ENCODE assay signal across 15 cellular contexts in the genomic region with DNA sequence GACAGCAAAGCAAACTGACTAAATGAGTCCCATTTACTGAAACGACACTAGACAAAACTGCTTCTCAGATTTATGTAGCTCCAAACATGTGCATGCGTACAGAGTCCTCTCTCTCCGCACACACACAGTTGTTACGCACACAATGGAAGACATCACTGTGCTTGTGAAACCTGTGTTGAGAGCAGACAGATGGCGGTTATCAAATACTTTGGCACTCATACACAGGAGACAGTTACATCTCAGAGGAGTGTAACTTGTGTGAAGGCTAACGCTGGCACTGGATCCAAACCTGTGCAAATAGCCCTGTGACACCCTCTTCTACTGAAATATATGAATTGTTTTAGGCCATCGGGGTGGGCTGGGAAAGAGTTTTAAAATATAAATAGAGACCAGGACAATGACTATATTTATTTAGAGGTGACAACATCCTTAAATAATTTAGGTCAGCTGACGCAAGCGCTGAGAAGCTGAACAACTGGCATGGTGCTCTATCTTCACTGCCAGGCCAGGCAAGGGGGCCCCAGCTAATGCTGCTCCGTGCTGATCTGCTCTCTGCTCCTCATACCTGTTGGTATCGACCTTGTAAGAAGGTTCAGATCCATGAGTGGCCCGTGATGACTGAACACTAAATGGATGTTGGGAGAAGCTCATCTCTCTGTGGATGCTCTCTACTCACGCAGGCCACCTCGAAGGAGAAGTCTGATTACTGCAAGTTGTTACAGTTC.
DNase-seq lines count a peak whose midpoint lies in the region; ATAC-seq, FAIRE-seq and TF ChIP-seq lines count a peak whose summit lies in the region.
"Had no signal": no experiment of that assay in that cellular context is flagged by ENCODE, and none has a peak within 500 bp of the region (broad histone marks: within the 10 kb centered on the region; RNA-seq: fewer than 3 reads in every experiment).

No MANE protein-coding gene starts in this region.

- H3K79me2 ChIP-seq in HCT116 (ENCODE audit: insufficient read depth, low read length): no peaks in the 10 kb centered on the region

- H3K9me3 ChIP-seq in HCT116 (ENCODE audit: control insufficient read depth in 1 of 2, insufficient read depth in 1 of 2, low read depth in 1 of 2, low read length in 2 of 2) (no peaks in the 10 kb centered on the region), pancreas (no peaks in the 10 kb centered on the region)
- H3K9me3 ChIP-seq: BE2C, esophagus squamous epithelium had no signal

- POLR2A ChIA-PET in HCT116 (lab: Charles Lee): interaction anchor here (1.1 kb wide), 1 partner anchor 45 kb away, joined by 3 read pairs; no protein-coding TSS in a partner anchor

- WGBS in pancreas, 2 donors: 68 to 73% methylated on average over 14 of the region's 14 CpGs

- H3K36me3 ChIP-seq in HCT116 (ENCODE audit: control insufficient read depth in 1 of 2, insufficient read depth in 2 of 2, low read length in 2 of 2) (no peaks in the 10 kb centered on the region), pancreas (no peaks in the 10 kb centered on the region)
- H3K36me3 ChIP-seq: BE2C, esophagus squamous epithelium had no signal

- TF ChIP-seq CTCF in HCT116 (IDR thresholded peaks at IDR 0.05 in 2 of 3, conservative IDR thresholded peaks at IDR 0.05 in 1 of 3; ENCODE audit: borderline replicate concordance in 1 of 3, insufficient read depth in 1 of 3, low read depth in 2 of 3, low read length in 2 of 3) (no peak), pancreas (IDR thresholded peaks at IDR 0.05) (no peak)

- TF ChIP-seq POLR2A in HCT116 (IDR thresholded peaks at IDR 0.05; ENCODE audit: borderline replicate concordance, extremely low read depth, insufficient read depth, insufficient read length): no peak

- FAIRE-seq in pancreas (lab: Jason Lieb, UNC) (no peak), urothelium cell line (lab: Jason Lieb, UNC) (no peak)
- FAIRE-seq: GM19239 had no signal

- H3K4me3 ChIP-seq in HCT116 (replicated peaks in 1 of 2; ENCODE audit: low read depth in 1 of 2, low read length in 2 of 2) (no peak overlapping the region), pancreas (no peak overlapping the region)
- H3K4me3 ChIP-seq: coronary artery, esophagus squamous epithelium had no signal

- H2AFZ ChIP-seq in HCT116 (ENCODE audit: low read depth, low read length, poor library complexity, severe bottlenecking): no peak overlapping the region

- no peak overlapping the region for H3K4me2 ChIP-seq in HCT116 (ENCODE audit: low read length)

- no peaks in the 10 kb centered on the region for H4K20me1 ChIP-seq in HCT116 (ENCODE audit: insufficient read depth)

- peaks cover 3 to 16% of the 10 kb centered on the region in 2 experiments; a peak in 3 of 4 replicates for H3K4me1 ChIP-seq in HCT116 (ENCODE audit: control insufficient read depth in 1 of 2, insufficient read depth in 2 of 2, low read length in 2 of 2)
- H3K4me1 ChIP-seq in pancreas: peaks cover 8 to 19% (median 19%) of the 10 kb centered on the region in 3 donors

- RAD21 ChIA-PET in HCT116 (lab: Charles Lee; ENCODE audit: low non-redundant PET in 1 of 2, low total read pairs in 2 of 2, uncharacterized antibody in 2 of 2, unreplicated experiment in 2 of 2): no interaction called here

- no peak overlapping the region for H3K9ac ChIP-seq in HCT116 (ENCODE audit: low read length)

- ATAC-seq in HCT116 (peak; percentile 17; the same call in 1 of the 2 replicates), esophagus mucosa (peak; percentile 23), pancreas (peak in 3 of 4 donors; percentile 31 to 71 (median 47)), HG03097 (IDR thresholded peaks at IDR 0.05; ENCODE audit: low FRiP score, unreplicated experiment) (no peak), HG02571 (IDR thresholded peaks at IDR 0.05; ENCODE audit: unreplicated experiment) (no peak)
- ATAC-seq: activated CD4-positive, CD25-positive, alpha-beta regulatory T cell treated with anti-CD3 and anti-CD28 coated beads, Interleukin-2, amount 50 U/mL, for 24 hours; stimulated activated naive B cell treated with anti-CD40 and anti-IgM and Interleukin-4, amounts not matched to agents 10 μg/mL and 1 μg/mL and 100 μg/mL, for 72 hours had no signal

- no peaks in the 10 kb centered on the region for H3K27me3 ChIP-seq in HCT116 (ENCODE audit: insufficient read depth, low read length)
- no peaks in the 10 kb centered on the region for H3K27me3 ChIP-seq in pancreas
- H3K27me3 ChIP-seq: BE2C, esophagus squamous epithelium had no signal

- H3K9me2 ChIP-seq in HCT116 (ENCODE audit: insufficient read depth): no peaks in the 10 kb centered on the region

- CTCF ChIA-PET in HCT116 (lab: Charles Lee): no interaction called here

- H3K27ac ChIP-seq in HCT116 (ENCODE audit: low read depth, low read length) (no peak overlapping the region; the same call in 1 of the 2 replicates), pancreas (peak overlapping the region in 2 of 4 donors; percentile 36 to 59)
- H3K27ac ChIP-seq: esophagus squamous epithelium had no signal

- no peak for TF ChIP-seq RAD21 in HCT116 (IDR thresholded peaks at IDR 0.05; ENCODE audit: low read depth)

- no TSS peak for BruUV-seq in HCT116 (replicated peaks; lab: Mats Ljungman, UMichigan)

- DNase-seq in HCT116 (ENCODE audit: low read depth, low spot score) (no peak), NCI-H446 (lab: John Stamatoyannopoulos, UW) (peak; percentile 48 to 70), pancreas (no peak), activated T-cell treated with anti-CD3 and anti-CD28 coated beads for 4 hours (no peak), urothelium cell line (ENCODE audit: low spot score) (no peak)
- DNase-seq: BE2C; esophagus squamous epithelium; stimulated activated CD4-positive, alpha-beta T cell treated with anti-CD3 and anti-CD28 coated beads, Interleukin-2, amount 100 ng/mL, for 48 hours; stimulated activated naive B cell treated with anti-CD40 and anti-IgM and Interleukin-4, amounts not matched to agents 10 μg/mL and 1 μg/mL and 100 μg/mL, for 72 hours had no signal

- intact Hi-C loops in HCT116 (cut with micrococcal nuclease) (no loop called here), pancreas (cut with DNase I) (no loop called here)

TF ChIP-seq in HCT116, 20 proteins besides CTCF, POLR2A, EP300 and RAD21 (continues in another document):
- TF ChIP-seq SP1 (IDR thresholded peaks at IDR 0.05; ENCODE audit: low read depth) (no peak), ATF3 (IDR thresholded peaks at IDR 0.05) (no peak), EZH2phosphoT487 (IDR thresholded peaks at IDR 0.05; ENCODE audit: borderline replicate concordance) (no peak), SRF (IDR thresholded peaks at IDR 0.05; ENCODE audit: low read depth) (no peak), ELF1 (IDR thresholded peaks at IDR 0.05; ENCODE audit: borderline replicate concordance, low read depth) (no peak), ZBTB33 (IDR thresholded peaks at IDR 0.05; ENCODE audit: extremely low read depth, insufficient replicate concordance, low read length) (no peak), ZNF274 (IDR thresholded peaks at IDR 0.05; ENCODE audit: low read depth, low read length) (no peak), CBX3 (IDR thresholded peaks at IDR 0.05; ENCODE audit: low read depth) (no peak), TCF7L2 (IDR thresholded peaks at IDR 0.05; ENCODE audit: borderline replicate concordance, extremely low read depth, insufficient read depth, insufficient read length) (no peak), ZFX (IDR thresholded peaks at IDR 0.05) (no peak), EZH2 (IDR thresholded peaks at IDR 0.05) (no peak), FOSL1 (IDR thresholded peaks at IDR 0.05; ENCODE audit: low read depth) (no peak), EGR1 (IDR thresholded peaks at IDR 0.05; ENCODE audit: low read depth) (no peak)
- TF ChIP-seq, protein P1, sequence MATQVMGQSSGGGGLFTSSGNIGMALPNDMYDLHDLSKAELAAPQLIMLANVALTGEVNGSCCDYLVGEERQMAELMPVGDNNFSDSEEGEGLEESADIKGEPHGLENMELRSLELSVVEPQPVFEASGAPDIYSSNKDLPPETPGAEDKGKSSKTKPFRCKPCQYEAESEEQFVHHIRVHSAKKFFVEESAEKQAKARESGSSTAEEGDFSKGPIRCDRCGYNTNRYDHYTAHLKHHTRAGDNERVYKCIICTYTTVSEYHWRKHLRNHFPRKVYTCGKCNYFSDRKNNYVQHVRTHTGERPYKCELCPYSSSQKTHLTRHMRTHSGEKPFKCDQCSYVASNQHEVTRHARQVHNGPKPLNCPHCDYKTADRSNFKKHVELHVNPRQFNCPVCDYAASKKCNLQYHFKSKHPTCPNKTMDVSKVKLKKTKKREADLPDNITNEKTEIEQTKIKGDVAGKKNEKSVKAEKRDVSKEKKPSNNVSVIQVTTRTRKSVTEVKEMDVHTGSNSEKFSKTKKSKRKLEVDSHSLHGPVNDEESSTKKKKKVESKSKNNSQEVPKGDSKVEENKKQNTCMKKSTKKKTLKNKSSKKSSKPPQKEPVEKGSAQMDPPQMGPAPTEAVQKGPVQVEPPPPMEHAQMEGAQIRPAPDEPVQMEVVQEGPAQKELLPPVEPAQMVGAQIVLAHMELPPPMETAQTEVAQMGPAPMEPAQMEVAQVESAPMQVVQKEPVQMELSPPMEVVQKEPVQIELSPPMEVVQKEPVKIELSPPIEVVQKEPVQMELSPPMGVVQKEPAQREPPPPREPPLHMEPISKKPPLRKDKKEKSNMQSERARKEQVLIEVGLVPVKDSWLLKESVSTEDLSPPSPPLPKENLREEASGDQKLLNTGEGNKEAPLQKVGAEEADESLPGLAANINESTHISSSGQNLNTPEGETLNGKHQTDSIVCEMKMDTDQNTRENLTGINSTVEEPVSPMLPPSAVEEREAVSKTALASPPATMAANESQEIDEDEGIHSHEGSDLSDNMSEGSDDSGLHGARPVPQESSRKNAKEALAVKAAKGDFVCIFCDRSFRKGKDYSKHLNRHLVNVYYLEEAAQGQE (IDR thresholded peaks at IDR 0.05; ENCODE audit: low read depth): no peak

Comparison
In these comparisons a context has a peak if more than half of its experiments do, and no peak if none do; other contexts are left out.
1. ATAC-seq: peak in HCT116 (single experiment), esophagus mucosa (single experiment) and pancreas (3 of 4); none in HG03097 (single experiment) and HG02571 (single experiment).
2. DNase-seq: peak in NCI-H446 (2 of 2); none in HCT116 (single experiment), pancreas (0 of 6), activated T-cell treated with anti-CD3 and anti-CD28 coated beads for 4 hours (single experiment) and urothelium cell line (single experiment).